2 cellular contexts compared by ENCODE assay signal in genomic region chr7:41010418-41010817, GRCh38.
TF ChIP-seq lines count a peak whose summit lies in the region.

No MANE protein-coding gene starts in this region.

TF ChIP-seq in IMR-90, 13 proteins besides CTCF, POLR2A, EP300 and RAD21:
- TF ChIP-seq RCOR1 (IDR thresholded peaks at IDR 0.05; ENCODE audit: insufficient replicate concordance, low read length): no peak
- no peak for TF ChIP-seq NFE2L2 (IDR thresholded peaks at IDR 0.05; ENCODE audit: low read depth, low read length)
- no peak for TF ChIP-seq ELK1 (IDR thresholded peaks at IDR 0.05; ENCODE audit: borderline replicate concordance, low read depth, low read length)
- no peak for TF ChIP-seq FOS (IDR thresholded peaks at IDR 0.05; ENCODE audit: low read depth, low read length)
- TF ChIP-seq MXI1 (IDR thresholded peaks at IDR 0.05; ENCODE audit: borderline replicate concordance, low read depth, low read length): no peak
- no peak for TF ChIP-seq CHD1 (IDR thresholded peaks at IDR 0.05; ENCODE audit: low read depth, low read length)
- no peak for TF ChIP-seq SMC3 (IDR thresholded peaks at IDR 0.05; ENCODE audit: low read depth, low read length)
- no peak for TF ChIP-seq BHLHE40 (IDR thresholded peaks at IDR 0.05; ENCODE audit: low read depth, low read length)
- no peak for TF ChIP-seq USF2 (IDR thresholded peaks at IDR 0.05; ENCODE audit: low read depth, low read length)
- TF ChIP-seq CEBPB (IDR thresholded peaks at IDR 0.05; ENCODE audit: low read depth, low read length): no peak
- no peak for TF ChIP-seq MAZ (IDR thresholded peaks at IDR 0.05; ENCODE audit: borderline replicate concordance, low read depth, low read length)
- TF ChIP-seq RFX5 (IDR thresholded peaks at IDR 0.05; ENCODE audit: low read depth, low read length): no peak
- TF ChIP-seq MAFK (IDR thresholded peaks at IDR 0.05; ENCODE audit: low read depth, low read length): no peak

TF ChIP-seq in GM12891, 5 proteins besides CTCF, POLR2A, EP300 and RAD21:
- TF ChIP-seq PAX5 (IDR thresholded peaks at IDR 0.05; ENCODE audit: insufficient read depth, low read length, severe bottlenecking) (no peak), POLR2AphosphoS5 (IDR thresholded peaks at IDR 0.05; ENCODE audit: low read depth, low read length) (no peak), SPI1 (IDR thresholded peaks at IDR 0.05; ENCODE audit: low read depth, low read length) (no peak), TAF1 (IDR thresholded peaks at IDR 0.05; ENCODE audit: low read depth, low read length) (no peak), POU2F2 (IDR thresholded peaks at IDR 0.05; ENCODE audit: low read depth, low read length) (no peak)
